ENCODE assay signal across 27 cellular contexts in genomic region chr9:136888454-136888853, GRCh38. TPM values are rescaled to one million over a fixed set of nuclear protein-coding genes. Genes with fewer than 3 reads are reported as not detected.
DNase-seq lines count a peak whose midpoint lies in the region; ATAC-seq and TF ChIP-seq lines count a peak whose summit lies in the region.
"Had no signal": no experiment of that assay in that cellular context is flagged by ENCODE, and none has a peak within 500 bp of the region (broad histone marks: within the 10 kb centered on the region; RNA-seq: fewer than 3 reads in every experiment).

No MANE protein-coding gene starts in this region.

- no peak overlapping the region for H2BK5ac ChIP-seq in neuronal stem cell (ENCODE audit: low read length)

- no peaks in the 10 kb centered on the region for H3K9me3 Mint-ChIP-seq in activated CD8-positive, alpha-beta memory T cell treated with anti-CD3 and anti-CD28 coated beads, Interleukin-2, amount 10 ng/mL, durations not matched to agents 7 days and 5 days (ENCODE audit: low read depth)
- no peaks in the 10 kb centered on the region for H3K9me3 Mint-ChIP-seq in CD8-positive, alpha-beta memory T cell
- H3K9me3 Mint-ChIP-seq: activated B cell treated with CpG ODN at 0.5 μM for 24 hours; activated T-helper 2 cell treated with anti-CD3 and anti-CD28 coated beads, Interferon-gamma antibody, Interleukin-2, Interleukin-4, amounts not matched to agents 10 μg/mL and 5 μg/mL and 100 μg/mL, durations not matched to agents 14 hours and 24 hours and 36 hours; brain; T-helper 2 cell treated with Interferon-gamma antibody and Interleukin-4, amounts not matched to agents 5 μg/mL and 100 μg/mL, for 36 hours had no signal

- H3K79me1 ChIP-seq in neuronal stem cell (ENCODE audit: low read depth, low read length): peaks cover 25% of the 10 kb centered on the region

- H3K4me1 Mint-ChIP-seq in activated CD8-positive, alpha-beta memory T cell treated with anti-CD3 and anti-CD28 coated beads, Interleukin-2, amount 10 ng/mL, durations not matched to agents 7 days and 5 days: peaks cover 44% of the 10 kb centered on the region
- H3K4me1 Mint-ChIP-seq in CD8-positive, alpha-beta memory T cell: peaks cover 14 to 57% (median 14%) of the 10 kb centered on the region in 3 donors

- no CpG with 5 or more reads among the region's 8 CpGs for WGBS in neuronal stem cell (ENCODE audit: extremely low coverage in 2 of 2, insufficient read length in 2 of 2, insufficient replicate concordance in 1 of 2), 2 donors
- WGBS in heart right ventricle, 2 donors: 83 to 85% methylated on average over 8 of the region's 8 CpGs

- H3K18ac ChIP-seq in neuronal stem cell (ENCODE audit: low read length): no peak overlapping the region

- POLR2A ChIA-PET in CD8-positive, alpha-beta memory T cell (lab: Charles Lee): no interaction called here

- H3K9ac ChIP-seq in neuronal stem cell (ENCODE audit: low read depth, low read length, poor library complexity): no peak overlapping the region

- no peaks in the 10 kb centered on the region for H3K9me3 ChIP-seq in CD8-positive, alpha-beta memory T cell (ENCODE audit: low read length)
- H3K9me3 ChIP-seq in neuronal stem cell (replicated peaks in 1 of 2; ENCODE audit: control insufficient read depth in 2 of 2, insufficient read depth in 1 of 2, low read depth in 1 of 2, low read length in 2 of 2): no peaks in the 10 kb centered on the region
- H3K9me3 ChIP-seq in heart right ventricle: no peaks in the 10 kb centered on the region
- H3K9me3 ChIP-seq: gastroesophageal sphincter, spleen, stomach, upper lobe of left lung had no signal

- no peak for TF ChIP-seq CTCF in heart right ventricle (IDR thresholded peaks at IDR 0.05)

- H3K4me2 ChIP-seq in neuronal stem cell (ENCODE audit: insufficient read depth, low read length, poor library complexity, severe bottlenecking): no peak overlapping the region

- no peak overlapping the region for H2AFZ ChIP-seq in neuronal stem cell (ENCODE audit: low read length)

- H3K36me3 Mint-ChIP-seq in activated CD8-positive, alpha-beta memory T cell treated with anti-CD3 and anti-CD28 coated beads, Interleukin-2, amount 10 ng/mL, durations not matched to agents 7 days and 5 days: peaks cover 22% of the 10 kb centered on the region
- H3K36me3 Mint-ChIP-seq in CD8-positive, alpha-beta memory T cell: peaks cover 0 to 24% (median 0%) of the 10 kb centered on the region in 3 donors
- H3K36me3 Mint-ChIP-seq: brain had no signal

- H3K4me1 ChIP-seq in CD8-positive, alpha-beta memory T cell (ENCODE audit: insufficient read depth, low read length): peaks cover 19% of the 10 kb centered on the region
- peaks cover 3 to 7% of the 10 kb centered on the region in 2 donors for H3K4me1 ChIP-seq in neuronal stem cell (ENCODE audit: control insufficient read depth in 2 of 2, insufficient read depth in 1 of 2, low read depth in 1 of 2, low read length in 2 of 2)
- peaks cover 8 to 27% (median 20%) of the 10 kb centered on the region in 9 donors for H3K4me1 ChIP-seq in heart right ventricle

- no peak overlapping the region for H3K27ac ChIP-seq in CD8-positive, alpha-beta memory T cell (ENCODE audit: low read depth, low read length)
- no peak overlapping the region for H3K27ac ChIP-seq in neuronal stem cell (replicated peaks; ENCODE audit: low read length)
- no peak overlapping the region for H3K27ac ChIP-seq in heart right ventricle
- H3K27ac ChIP-seq: C4-2B, coronary artery, gastroesophageal sphincter, HL-60, SK-N-MC, upper lobe of left lung had no signal

- DNase-seq in activated CD8-positive, alpha-beta memory T cell treated with anti-CD3 and anti-CD28 coated beads, Interleukin-2, amount 10 ng/mL, durations not matched to agents 7 days and 5 days: no peak
- DNase-seq in activated CD8-positive, alpha-beta memory T cell treated with anti-CD3 and anti-CD28 coated beads for 24 hours: no peak
- DNase-seq in CD8-positive, alpha-beta memory T cell: no peak
- no peak for DNase-seq in neuronal stem cell (ENCODE audit: low spot score)
- DNase-seq in DMS114 treated with DMSO at 0.1 percent for 48 hours (lab: John Stamatoyannopoulos, UW; ENCODE audit: unreplicated experiment): no peak
- no peak for DNase-seq in heart right ventricle
- DNase-seq: ACHN; activated B cell treated with CpG ODN at 0.5 μM for 24 hours; kidney; NCI-H1417 treated with DMSO at 0.1 percent for 48 hours; NCI-H510A treated with DMSO at 0.1 percent for 48 hours; nucleus accumbens; retina; spleen; stimulated activated CD4-positive, alpha-beta T cell treated with anti-CD3 and anti-CD28 coated beads, Interleukin-4, amount 100 ng/mL, for 1 hour; stomach; upper lobe of left lung had no signal

- no peak for ATAC-seq in activated CD8-positive, alpha-beta memory T cell treated with anti-CD3 and anti-CD28 coated beads, Interleukin-2, amount 10 ng/mL, durations not matched to agents 7 days and 5 days
- ATAC-seq in HG03469 (IDR thresholded peaks at IDR 0.05; ENCODE audit: unreplicated experiment) (no peak), heart right ventricle (no peak)
- ATAC-seq: gastroesophageal sphincter had no signal

- H3K27ac Mint-ChIP-seq in activated CD8-positive, alpha-beta memory T cell treated with anti-CD3 and anti-CD28 coated beads, Interleukin-2, amount 10 ng/mL, durations not matched to agents 7 days and 5 days: peak overlapping the region; percentile 8
- peak overlapping the region in 6 of 8 donors; percentile 38 to 68 (median 58) for H3K27ac Mint-ChIP-seq in CD8-positive, alpha-beta memory T cell
- H3K27ac Mint-ChIP-seq: activated B cell treated with CpG ODN at 0.5 μM for 24 hours; activated T-helper 2 cell treated with anti-CD3 and anti-CD28 coated beads, Interferon-gamma antibody, Interleukin-2, Interleukin-4, amounts not matched to agents 10 μg/mL and 5 μg/mL and 100 μg/mL, durations not matched to agents 14 hours and 24 hours and 36 hours; brain; T-helper 2 cell treated with Interferon-gamma antibody and Interleukin-4, amounts not matched to agents 5 μg/mL and 100 μg/mL, for 36 hours had no signal

- H4K91ac ChIP-seq in neuronal stem cell (ENCODE audit: low read depth, low read length, poor library complexity): no peak overlapping the region

- H2AK5ac ChIP-seq in neuronal stem cell (ENCODE audit: low read depth, low read length): no peak overlapping the region

- H3K27me3 Mint-ChIP-seq in activated CD8-positive, alpha-beta memory T cell treated with anti-CD3 and anti-CD28 coated beads, Interleukin-2, amount 10 ng/mL, durations not matched to agents 7 days and 5 days: no peaks in the 10 kb centered on the region
- H3K27me3 Mint-ChIP-seq in CD8-positive, alpha-beta memory T cell: no peaks in the 10 kb centered on the region
- H3K27me3 Mint-ChIP-seq: activated B cell treated with CpG ODN at 0.5 μM for 24 hours, brain had no signal

- CTCF ChIA-PET in activated CD8-positive, alpha-beta memory T cell treated with anti-CD3 and anti-CD28 coated beads, Interleukin-2, amount 10 ng/mL, durations not matched to agents 7 days and 5 days (lab: Charles Lee): interaction anchor here (0.6 to 1.9 kb wide), 3 partner anchors 11 to 187 kb away, joined by 3 to 11 read pairs (median 4); partner anchors contain the start of gene AJM1
- CTCF ChIA-PET in CD8-positive, alpha-beta memory T cell (lab: Charles Lee): interaction anchor here (1.1 to 3.8 kb wide), 2 partner anchors 10 to 46 kb away, joined by 3 to 18 read pairs; partner anchors contain the start of gene AJM1

- no peak overlapping the region for H3K4me3 ChIP-seq in CD8-positive, alpha-beta memory T cell (ENCODE audit: low read length)
- H3K4me3 ChIP-seq in neuronal stem cell (ENCODE audit: low read length in 2 of 2) (peak overlapping the region; percentile 6 to 35), heart right ventricle (no peak overlapping the region)
- H3K4me3 ChIP-seq: coronary artery, gastroesophageal sphincter, SK-N-MC, upper lobe of left lung had no signal

- intact Hi-C loops in heart right ventricle (cut with DNase I): loop anchor here in 5 of 10 donors (5.0 to 10.0 kb wide), 4 partner anchors 34 to 54 kb away; partner anchors contain the start of gene FBXW5 (in 1 of the 5)

- H2BK12ac ChIP-seq in neuronal stem cell (ENCODE audit: low read length): no peak overlapping the region

- no peak overlapping the region for H2BK15ac ChIP-seq in neuronal stem cell (ENCODE audit: low read length)

- H3K36me3 ChIP-seq in CD8-positive, alpha-beta memory T cell (ENCODE audit: insufficient read depth, low read length): no peaks in the 10 kb centered on the region
- H3K36me3 ChIP-seq in neuronal stem cell (replicated peaks in 1 of 2; ENCODE audit: control insufficient read depth in 2 of 2, insufficient read depth in 2 of 2, low read length in 2 of 2) (peaks cover 9 to 41% of the 10 kb centered on the region in 2 donors), heart right ventricle (peaks cover 0 to 31% (median 0%) of the 10 kb centered on the region in 9 donors)

- 0 out of 2 replicates have a peak, but pooled peaks have one; percentile 8 for TF ChIP-seq POLR2A in Raji (IDR thresholded peaks at IDR 0.05; ENCODE audit: insufficient read depth, low read depth, low read length)

- no peak overlapping the region for H3K23ac ChIP-seq in neuronal stem cell (ENCODE audit: low read depth, low read length, poor library complexity)

- H3K4ac ChIP-seq in neuronal stem cell (ENCODE audit: low read length): no peak overlapping the region

- no peaks in the 10 kb centered on the region for H3K27me3 ChIP-seq in CD8-positive, alpha-beta memory T cell (ENCODE audit: insufficient read depth, low read length, poor library complexity, severe bottlenecking)
- H3K27me3 ChIP-seq in neuronal stem cell (ENCODE audit: control insufficient read depth in 3 of 3, insufficient read depth in 3 of 3, low read depth in 1 of 3, low read length in 3 of 3) (no peaks in the 10 kb centered on the region), heart right ventricle (no peaks in the 10 kb centered on the region)
- H3K27me3 ChIP-seq: gastroesophageal sphincter, spleen, stomach, upper lobe of left lung had no signal

- no peak overlapping the region for H2BK120ac ChIP-seq in neuronal stem cell (ENCODE audit: low read depth, low read length)

- H3K14ac ChIP-seq in neuronal stem cell (ENCODE audit: low read length): no peak overlapping the region

- peak overlapping the region; percentile 18 for H3K4me3 Mint-ChIP-seq in activated CD8-positive, alpha-beta memory T cell treated with anti-CD3 and anti-CD28 coated beads, Interleukin-2, amount 10 ng/mL, durations not matched to agents 7 days and 5 days
- peak overlapping the region in 2 of 7 donors; percentile 19 to 62 for H3K4me3 Mint-ChIP-seq in CD8-positive, alpha-beta memory T cell

- H4K8ac ChIP-seq in neuronal stem cell (ENCODE audit: low read depth, low read length): peak overlapping the region; percentile 48

RNA-seq across cellular contexts. Expression of gene TRAF2, which starts 2.1 kb away (rescaled TPM):
- 10 to 100 TPM; 58.4 to 67.6 TPM for total RNA-seq in activated CD8-positive, alpha-beta memory T cell treated with anti-CD3 and anti-CD28 coated beads, Interleukin-2, amount 10 ng/mL, durations not matched to agents 7 days and 5 days
- 10 to 100 TPM; 53.2 to 60.5 TPM for total RNA-seq in CD8-positive, alpha-beta memory T cell
- 23.1 TPM for polyA plus RNA-seq in CD8-positive, alpha-beta memory T cell
- polyA plus RNA-seq in neuronal stem cell (2013, experiment 1 of 2): 11.3 TPM
- polyA plus RNA-seq in neuronal stem cell (2013, experiment 2 of 2): 11.0 TPM
- total RNA-seq in heart right ventricle: 10 to 100 TPM in 5 of 10 donors, 1 to 10 TPM in 5; 5.4 to 14.8 (median 9.7) TPM
- 10 to 100 TPM; 10.1 to 17.0 TPM for polyA plus RNA-seq in heart right ventricle

RNA-seq across cellular contexts. Expression of gene EDF1, which starts 22.3 kb away (rescaled TPM):
- total RNA-seq in activated CD8-positive, alpha-beta memory T cell treated with anti-CD3 and anti-CD28 coated beads, Interleukin-2, amount 10 ng/mL, durations not matched to agents 7 days and 5 days: 100 to 1,000 TPM; 283 to 360 TPM
- 100 to 1,000 TPM; 354 to 356 TPM for total RNA-seq in CD8-positive, alpha-beta memory T cell
- 476 TPM for polyA plus RNA-seq in CD8-positive, alpha-beta memory T cell
- polyA plus RNA-seq in neuronal stem cell (2013, experiment 1 of 2): 289 TPM
- polyA plus RNA-seq in neuronal stem cell (2013, experiment 2 of 2): 288 TPM
- total RNA-seq in heart right ventricle: 100 to 1,000 TPM; 289 to 375 (median 329) TPM
- polyA plus RNA-seq in heart right ventricle: 1,000 to 10,000 TPM in 1 of 2 donors, 100 to 1,000 TPM in 1; 624 to 1,058 TPM

RNA-seq across cellular contexts. Expression of gene MAMDC4, which starts 36.3 kb away (rescaled TPM):
- 10 to 100 TPM; 13.4 to 15.5 TPM for total RNA-seq in activated CD8-positive, alpha-beta memory T cell treated with anti-CD3 and anti-CD28 coated beads, Interleukin-2, amount 10 ng/mL, durations not matched to agents 7 days and 5 days
- total RNA-seq in CD8-positive, alpha-beta memory T cell: 10 to 100 TPM; 12.2 to 12.9 TPM
- not detected for polyA plus RNA-seq in CD8-positive, alpha-beta memory T cell
- polyA plus RNA-seq in neuronal stem cell (2013, experiment 1 of 2): 3.6 TPM
- 3.2 TPM for polyA plus RNA-seq in neuronal stem cell (2013, experiment 2 of 2)
- 10 to 100 TPM in 2 of 10 donors, 1 to 10 TPM in 8; 4.1 to 11.3 (median 8.3) TPM for total RNA-seq in heart right ventricle
- polyA plus RNA-seq in heart right ventricle: 10 to 100 TPM in 1 of 2 donors, 1 to 10 TPM in 1; 8.0 to 45.4 TPM

RNA-seq across cellular contexts. Expression of gene PHPT1, which starts 39.2 kb away (rescaled TPM):
- 100 to 1,000 TPM in 1 of 2 experiments, 10 to 100 TPM in 1; 96.8 to 116 TPM for total RNA-seq in activated CD8-positive, alpha-beta memory T cell treated with anti-CD3 and anti-CD28 coated beads, Interleukin-2, amount 10 ng/mL, durations not matched to agents 7 days and 5 days
- 100 to 1,000 TPM; 108 to 110 TPM for total RNA-seq in CD8-positive, alpha-beta memory T cell
- 100.0 TPM for polyA plus RNA-seq in CD8-positive, alpha-beta memory T cell
- 230 TPM for polyA plus RNA-seq in neuronal stem cell (2013, experiment 1 of 2)
- polyA plus RNA-seq in neuronal stem cell (2013, experiment 2 of 2): 218 TPM
- 100 to 1,000 TPM; 310 to 376 (median 327) TPM for total RNA-seq in heart right ventricle
- 100 to 1,000 TPM; 354 to 650 TPM for polyA plus RNA-seq in heart right ventricle

RNA-seq across cellular contexts. Expression of gene AJM1, which starts 46.2 kb away (rescaled TPM):
- 1 to 10 TPM; 3.9 to 4.4 TPM for total RNA-seq in activated CD8-positive, alpha-beta memory T cell treated with anti-CD3 and anti-CD28 coated beads, Interleukin-2, amount 10 ng/mL, durations not matched to agents 7 days and 5 days
- total RNA-seq in CD8-positive, alpha-beta memory T cell: 1 to 10 TPM; 3.2 TPM
- polyA plus RNA-seq in CD8-positive, alpha-beta memory T cell: 0.39 TPM
- 0.42 TPM for polyA plus RNA-seq in neuronal stem cell (2013, experiment 1 of 2)
- 0.44 TPM for polyA plus RNA-seq in neuronal stem cell (2013, experiment 2 of 2)
- total RNA-seq in heart right ventricle: 1 to 10 TPM; 3.6 to 8.3 (median 5.9) TPM
- polyA plus RNA-seq in heart right ventricle: 1 to 10 TPM; 3.4 to 7.6 TPM

Comparison
In these comparisons a context has a peak if more than half of its experiments do, and no peak if none do; other contexts are left out.
1. H3K4me3 ChIP-seq: peak in neuronal stem cell (2 of 2); none in CD8-positive, alpha-beta memory T cell (single experiment) and heart right ventricle (0 of 10).